In the genomic region with DNA sequence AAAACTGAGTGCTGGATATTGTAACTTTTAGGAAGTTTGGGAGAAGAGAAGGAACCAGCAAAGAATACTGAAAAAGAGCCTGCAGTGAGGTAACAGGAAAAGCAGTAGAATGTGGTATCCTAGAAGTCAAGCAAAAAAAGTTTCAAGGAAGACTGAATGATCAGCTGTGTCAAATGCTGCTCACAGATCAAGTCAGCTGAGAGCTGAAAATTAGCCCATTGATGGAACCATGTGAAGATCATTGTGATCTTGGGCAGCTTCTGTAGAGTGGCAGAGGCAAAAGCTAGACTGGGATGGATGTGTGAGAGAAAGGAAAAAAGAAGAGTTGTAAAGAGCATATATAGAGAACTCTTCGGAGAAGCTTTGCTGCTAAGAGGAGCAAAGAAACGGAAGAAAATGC, we compare ENCODE assay signal across 31 cellular contexts.
"Had no signal": no experiment of that assay in that cellular context is flagged by ENCODE, and none has a peak within 500 bp of the region (broad histone marks: within the 10 kb centered on the region; RNA-seq: fewer than 3 reads in every experiment).

No MANE protein-coding gene starts in this region.

- H3K27me3 ChIP-seq: adrenal gland, body of pancreas, brain microvascular endothelial cell, breast epithelium had no signal

- DNase-seq: activated B cell treated with CpG ODN at 0.5 μM for 24 hours; activated CD4-positive, alpha-beta memory T cell treated with anti-CD3 and anti-CD28 coated beads for 36 hours; activated CD4-positive, alpha-beta T cell treated with anti-CD3 and anti-CD28 coated beads for 48 hours; activated CD4-positive, alpha-beta T cell treated with anti-CD3 and anti-CD28 coated beads, Interleukin-2, amount 50 U/mL, for 1 hour; activated CD4-positive, alpha-beta T cell treated with anti-CD3 and anti-CD28 coated beads, Interleukin-2, amount 50 U/mL, for 4 hours; activated CD4-positive, CD25-positive, alpha-beta regulatory T cell treated with anti-CD3 and anti-CD28 coated beads, Interleukin-2, amount 50 U/mL, for 72 hours; activated CD8-positive, alpha-beta memory T cell treated with anti-CD3 and anti-CD28 coated beads, Interleukin-2, amount 50 U/mL, for 4 hours; activated CD8-positive, alpha-beta T cell treated with anti-CD3 and anti-CD28 coated beads for 36 hours; activated effector memory CD4-positive, alpha-beta T cell treated with anti-CD3 and anti-CD28 coated beads, Interleukin-2, amount 50 U/mL, for 16 hours; activated gamma-delta T cell treated with Interleukin-2 at 50 U/mL for 16 hours; activated naive CD4-positive, alpha-beta T cell; activated naive CD4-positive, alpha-beta T cell treated with anti-CD3 and anti-CD28 coated beads for 36 hours; activated naive CD4-positive, alpha-beta T cell treated with anti-CD3 and anti-CD28 coated beads, Interleukin-2, amount 50 U/mL, for 16 hours; activated naive CD8-positive, alpha-beta T cell treated with anti-CD3 and anti-CD28 coated beads for 36 hours; activated T-cell treated with anti-CD3 and anti-CD28 coated beads for 4 hours; activated T-cell treated with anti-CD3 and anti-CD28 coated beads, Interleukin-2, amount 50 U/mL, for 1 hour; activated T-cell treated with anti-CD3 and anti-CD28 coated beads, Interleukin-2, amount 50 U/mL, for 4 hours; activated T-cell treated with anti-CD3 and anti-CD28 coated beads, Interleukin-2, amount 50 U/mL, for 72 hours; adrenal gland; amniotic stem cell; aorta; body of pancreas; brain microvascular endothelial cell; central memory CD4-positive, alpha-beta T cell; T-helper 1 cell; T-helper 2 cell; T-helper 9 cell had no signal

- H3K4me1 ChIP-seq: adrenal gland, body of pancreas, breast epithelium had no signal

- H3K4me3 ChIP-seq: adrenal gland, body of pancreas, breast epithelium had no signal

- ATAC-seq: activated CD8-positive, alpha-beta T cell treated with anti-CD3 and anti-CD28 coated beads for 36 hours; activated naive CD4-positive, alpha-beta T cell treated with anti-CD3 and anti-CD28 coated beads, Interleukin-2, amount 50 U/mL, for 72 hours; activated T-cell treated with anti-CD3 and anti-CD28 coated beads, Interleukin-2, amount 50 U/mL, for 4 hours; activated T-cell treated with anti-CD3 and anti-CD28 coated beads, Interleukin-2, amount 50 U/mL, for 72 hours; activated T-helper 17 cell treated with anti-CD3 and anti-CD28 coated beads, Interleukin-2, amount 50 U/mL, for 72 hours; body of pancreas had no signal

- H3K27ac ChIP-seq: adrenal gland, body of pancreas, brain microvascular endothelial cell, breast epithelium, VCaP had no signal

- H3K9me3 ChIP-seq: adrenal gland, body of pancreas, breast epithelium had no signal

- H3K36me3 ChIP-seq: adrenal gland, brain microvascular endothelial cell, breast epithelium had no signal
